In the genomic region with DNA sequence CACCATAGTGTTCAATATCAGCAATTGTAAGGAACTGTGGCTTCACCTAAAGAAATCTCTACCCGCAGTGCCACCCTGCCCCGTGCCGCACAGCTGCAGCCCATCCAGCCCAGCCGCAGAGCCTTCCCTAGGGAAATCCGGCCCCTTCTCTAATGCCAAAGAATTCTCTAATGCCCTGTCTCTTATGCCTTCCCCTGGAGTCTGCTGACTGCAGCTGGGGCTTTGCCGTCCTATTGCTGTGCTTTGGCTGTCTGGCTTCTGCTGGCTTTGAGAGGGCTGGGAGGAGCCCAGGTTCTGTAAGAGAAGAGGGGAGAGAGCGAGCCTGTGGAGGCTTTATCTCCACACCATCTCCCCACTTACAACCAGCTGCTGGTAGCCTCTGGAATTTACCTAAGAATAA, we compare ENCODE assay signal across 1 cellular context.
TF ChIP-seq lines count a peak whose summit lies in the region.

No MANE protein-coding gene starts in this region.

TF ChIP-seq in SK-N-SH treated with all-trans-retinoic acid at 6 μM for 48 hours, 23 proteins besides CTCF, POLR2A, EP300 and RAD21 (continued from another document):
- TF ChIP-seq, protein P1, sequence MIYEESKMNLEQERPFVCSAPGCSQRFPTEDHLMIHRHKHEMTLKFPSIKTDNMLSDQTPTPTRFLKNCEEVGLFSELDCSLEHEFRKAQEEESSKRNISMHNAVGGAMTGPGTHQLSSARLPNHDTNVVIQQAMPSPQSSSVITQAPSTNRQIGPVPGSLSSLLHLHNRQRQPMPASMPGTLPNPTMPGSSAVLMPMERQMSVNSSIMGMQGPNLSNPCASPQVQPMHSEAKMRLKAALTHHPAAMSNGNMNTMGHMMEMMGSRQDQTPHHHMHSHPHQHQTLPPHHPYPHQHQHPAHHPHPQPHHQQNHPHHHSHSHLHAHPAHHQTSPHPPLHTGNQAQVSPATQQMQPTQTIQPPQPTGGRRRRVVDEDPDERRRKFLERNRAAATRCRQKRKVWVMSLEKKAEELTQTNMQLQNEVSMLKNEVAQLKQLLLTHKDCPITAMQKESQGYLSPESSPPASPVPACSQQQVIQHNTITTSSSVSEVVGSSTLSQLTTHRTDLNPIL (CRISPR knock-in tag; IDR thresholded peaks at IDR 0.05; ENCODE audit: low read depth): no peak
- TF ChIP-seq RARB (CRISPR knock-in tag; IDR thresholded peaks at IDR 0.05) (no peak), ZFP30 (CRISPR knock-in tag; IDR thresholded peaks at IDR 0.05) (no peak), ESRRG (CRISPR knock-in tag; IDR thresholded peaks at IDR 0.05) (no peak), ZC3H10 (CRISPR knock-in tag; IDR thresholded peaks at IDR 0.05) (no peak), ZNF565 (CRISPR knock-in tag; conservative IDR thresholded peaks at IDR 0.05; ENCODE audit: low read depth) (no peak), SNAI2 (CRISPR knock-in tag; IDR thresholded peaks at IDR 0.05) (no peak), TCF4 (CRISPR knock-in tag; IDR thresholded peaks at IDR 0.05; ENCODE audit: borderline replicate concordance) (no peak), BACH2 (CRISPR knock-in tag; IDR thresholded peaks at IDR 0.05; ENCODE audit: borderline replicate concordance) (no peak)
- TF ChIP-seq, protein P2, sequence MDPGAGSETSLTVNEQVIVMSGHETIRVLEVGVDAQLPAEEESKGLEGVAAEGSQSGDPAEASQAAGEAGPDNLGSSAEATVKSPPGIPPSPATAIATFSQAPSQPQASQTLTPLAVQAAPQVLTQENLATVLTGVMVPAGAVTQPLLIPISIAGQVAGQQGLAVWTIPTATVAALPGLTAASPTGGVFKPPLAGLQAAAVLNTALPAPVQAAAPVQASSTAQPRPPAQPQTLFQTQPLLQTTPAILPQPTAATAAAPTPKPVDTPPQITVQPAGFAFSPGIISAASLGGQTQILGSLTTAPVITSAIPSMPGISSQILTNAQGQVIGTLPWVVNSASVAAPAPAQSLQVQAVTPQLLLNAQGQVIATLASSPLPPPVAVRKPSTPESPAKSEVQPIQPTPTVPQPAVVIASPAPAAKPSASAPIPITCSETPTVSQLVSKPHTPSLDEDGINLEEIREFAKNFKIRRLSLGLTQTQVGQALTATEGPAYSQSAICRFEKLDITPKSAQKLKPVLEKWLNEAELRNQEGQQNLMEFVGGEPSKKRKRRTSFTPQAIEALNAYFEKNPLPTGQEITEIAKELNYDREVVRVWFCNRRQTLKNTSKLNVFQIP (CRISPR knock-in tag; IDR thresholded peaks at IDR 0.05; ENCODE audit: borderline replicate concordance, low read depth): no peak
TF ChIP-seq in SK-N-SH treated with all-trans-retinoic acid at 6 μM for 48 hours: peak in this region for 0.
